In the genomic region with DNA sequence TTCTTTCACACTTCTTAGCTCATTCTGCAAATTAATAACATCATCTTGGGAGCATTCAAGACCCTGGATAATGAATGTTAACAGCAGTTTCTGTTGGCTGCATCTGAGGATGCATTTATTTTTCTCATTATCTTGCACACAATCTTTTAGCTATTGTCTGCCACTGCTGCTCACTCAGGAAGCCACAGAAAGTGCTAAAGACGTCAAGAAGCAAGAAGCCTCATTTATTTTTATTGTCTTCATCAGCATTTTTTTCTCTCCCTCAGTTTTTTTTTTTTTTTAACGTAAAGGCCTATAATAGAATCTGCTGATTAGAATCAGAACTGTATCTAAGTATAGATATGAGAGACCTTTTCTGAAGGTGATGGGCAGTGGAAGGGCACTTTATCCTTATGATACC, we compare ENCODE assay signal across 20 cellular contexts.
DNase-seq lines count a peak whose midpoint lies in the region; ATAC-seq and TF ChIP-seq lines count a peak whose summit lies in the region.
"Had no signal": no experiment of that assay in that cellular context is flagged by ENCODE, and none has a peak within 500 bp of the region (broad histone marks: within the 10 kb centered on the region; RNA-seq: fewer than 3 reads in every experiment).

No MANE protein-coding gene starts in this region.

- H4K20me1 ChIP-seq in KMS-11 (ENCODE audit: insufficient read depth) (no peaks in the 10 kb centered on the region), neural cell (ENCODE audit: insufficient read depth) (no peaks in the 10 kb centered on the region)
- H4K20me1 ChIP-seq: BLaER1 treated with 17β-estradiol and CSF1 and Interleukin-3, amounts not matched to agents 10 nM and 100 nM had no signal

- H3K4me1 Mint-ChIP-seq in naive thymus-derived CD8-positive, alpha-beta T cell, result no peaks in the 10 kb centered on the region
- H3K4me1 Mint-ChIP-seq: B cell; CD4-positive, CD25-positive, alpha-beta regulatory T cell; CD8-positive, alpha-beta memory T cell had no signal

- peak overlapping the region; percentile 15; the same call in 1 of the 2 replicates for H3K9ac ChIP-seq in KMS-11
- H3K9ac ChIP-seq in neural cell (ENCODE audit: low read length), result no peak overlapping the region
- H3K9ac ChIP-seq: BLaER1 treated with 17β-estradiol and CSF1 and Interleukin-3, amounts not matched to agents 10 nM and 100 nM; GM23248 had no signal

- H3K4me3 ChIP-seq in A673 (ENCODE audit: low read depth, low read length, poor library complexity, severe bottlenecking) (no peak overlapping the region), KMS-11 (IDR thresholded peaks at IDR 0.05; ENCODE audit: insufficient read depth, low read depth, low read length) (no peak overlapping the region), neural cell (ENCODE audit: low read length) (no peak overlapping the region), adrenal gland (no peak overlapping the region)
- H3K4me3 ChIP-seq: BLaER1 treated with 17β-estradiol and CSF1 and Interleukin-3, amounts not matched to agents 10 nM and 100 nM; GM12878; GM23248; HAP-1 had no signal

- peak; percentile 20 for DNase-seq in A673 (ENCODE audit: low spot score)
- DNase-seq in RPMI8226, result peak; percentile 46
- DNase-seq in adrenal gland, result no peak
- DNase-seq in naive thymus-derived CD8-positive, alpha-beta T cell, result no peak
- DNase-seq in activated naive CD4-positive, alpha-beta T cell treated with anti-CD3 and anti-CD28 coated beads, Interleukin-2, amount 50 U/mL, for 72 hours (ENCODE audit: low spot score in 2 of 2), result no peak
- DNase-seq: CD4-positive, CD25-positive, alpha-beta regulatory T cell; CD8-positive, alpha-beta memory T cell; COR-L47; DMS 273 treated with DMSO at 0.1 percent for 48 hours; DMS53; DND-41; EL; GM23248; KBM-7 had no signal

- H3K36me3 ChIP-seq in A673 (ENCODE audit: insufficient read depth, low read length, poor library complexity, severe bottlenecking) (no peaks in the 10 kb centered on the region), KMS-11 (ENCODE audit: insufficient read depth) (no peaks in the 10 kb centered on the region), neural cell (ENCODE audit: insufficient read depth, low read length) (no peaks in the 10 kb centered on the region), adrenal gland (replicated peaks in 1 of 2) (no peaks in the 10 kb centered on the region)
- H3K36me3 ChIP-seq: BLaER1 treated with 17β-estradiol and CSF1 and Interleukin-3, amounts not matched to agents 10 nM and 100 nM; HAP-1 had no signal

- CTCF ChIA-PET in A673 (lab: Charles Lee), result no interaction called here

- H3F3A ChIP-seq in neural cell (ENCODE audit: insufficient read depth, low read length, poor library complexity, severe bottlenecking), result no peaks in the 10 kb centered on the region

- no peak for TF ChIP-seq RAD21 in neural cell (conservative IDR thresholded peaks at IDR 0.05)

- intact Hi-C loops in A673 (cut with micrococcal nuclease; ENCODE audit: unreplicated experiment) (no loop called here), adrenal gland (cut with DNase I) (no loop called here)

- H3K27me3 ChIP-seq in A673 (replicated peaks; ENCODE audit: insufficient read depth, low read depth, low read length, poor library complexity) (no peaks in the 10 kb centered on the region), KMS-11 (ENCODE audit: insufficient read depth, low read depth) (no peaks in the 10 kb centered on the region), neural cell (ENCODE audit: insufficient read depth, low read depth, low read length) (no peaks in the 10 kb centered on the region), adrenal gland (no peaks in the 10 kb centered on the region)
- H3K27me3 ChIP-seq: BLaER1 treated with 17β-estradiol and CSF1 and Interleukin-3, amounts not matched to agents 10 nM and 100 nM had no signal

- H3K9me3 ChIP-seq in A673 (ENCODE audit: low read depth, low read length, poor library complexity, severe bottlenecking), result no peaks in the 10 kb centered on the region
- no peaks in the 10 kb centered on the region for H3K9me3 ChIP-seq in neural cell (ENCODE audit: low read length)
- no peaks in the 10 kb centered on the region for H3K9me3 ChIP-seq in adrenal gland (replicated peaks in 1 of 3)
- H3K9me3 ChIP-seq: BLaER1 treated with 17β-estradiol and CSF1 and Interleukin-3, amounts not matched to agents 10 nM and 100 nM; HAP-1 had no signal

- POLR2A ChIA-PET in A673 (lab: Charles Lee; ENCODE audit: low non-redundant PET), result interaction anchor here (0.7 kb wide), 2 partner anchors 55 to 1028 kb away, joined by 4 to 7 read pairs; no protein-coding TSS in a partner anchor
- POLR2A ChIA-PET in naive thymus-derived CD8-positive, alpha-beta T cell (lab: Charles Lee), result no interaction called here

- 34 to 61% (median 41%) methylated on average over 2 of the region's 2 CpGs for WGBS in adrenal gland, 4 donors

- no peak for TF ChIP-seq EP300 in neural cell (conservative IDR thresholded peaks at IDR 0.05; ENCODE audit: poor library complexity, severe bottlenecking)

- H3K36me3 Mint-ChIP-seq in naive thymus-derived CD8-positive, alpha-beta T cell, result no peaks in the 10 kb centered on the region
- H3K36me3 Mint-ChIP-seq in activated naive CD4-positive, alpha-beta T cell treated with anti-CD3 and anti-CD28 coated beads, Interleukin-2, amount 50 U/mL, for 72 hours, result no peaks in the 10 kb centered on the region
- H3K36me3 Mint-ChIP-seq: CD4-positive, CD25-positive, alpha-beta regulatory T cell; CD8-positive, alpha-beta memory T cell had no signal

- no peak overlapping the region for H3K4me3 Mint-ChIP-seq in naive thymus-derived CD8-positive, alpha-beta T cell
- H3K4me3 Mint-ChIP-seq: B cell; CD4-positive, CD25-positive, alpha-beta regulatory T cell; CD8-positive, alpha-beta memory T cell had no signal

- H3K4me1 ChIP-seq in A673 (ENCODE audit: insufficient read depth, low read length, poor library complexity, severe bottlenecking) (no peaks in the 10 kb centered on the region), KMS-11 (ENCODE audit: low read depth, poor library complexity, severe bottlenecking) (peaks cover 66% of the 10 kb centered on the region), adrenal gland (replicated peaks in 1 of 2) (no peaks in the 10 kb centered on the region)
- H3K4me1 ChIP-seq: BLaER1 treated with 17β-estradiol and CSF1 and Interleukin-3, amounts not matched to agents 10 nM and 100 nM; HAP-1 had no signal

- H3K27me3 Mint-ChIP-seq in naive thymus-derived CD8-positive, alpha-beta T cell, result no peaks in the 10 kb centered on the region
- H3K27me3 Mint-ChIP-seq: B cell; CD4-positive, CD25-positive, alpha-beta regulatory T cell; CD8-positive, alpha-beta memory T cell had no signal

- no peak for TF ChIP-seq CTCF in A673 (conservative IDR thresholded peaks at IDR 0.05; ENCODE audit: low read depth, low read length)
- TF ChIP-seq CTCF in KMS-11 (conservative IDR thresholded peaks at IDR 0.05; ENCODE audit: low read depth, low read length), result no peak
- TF ChIP-seq CTCF in neural cell (IDR thresholded peaks at IDR 0.05; ENCODE audit: poor library complexity, severe bottlenecking), result no peak
- TF ChIP-seq CTCF in adrenal gland (IDR thresholded peaks at IDR 0.05), result no peak

- no peak for ATAC-seq in naive thymus-derived CD8-positive, alpha-beta T cell
- no peak for ATAC-seq in activated naive CD4-positive, alpha-beta T cell treated with anti-CD3 and anti-CD28 coated beads, Interleukin-2, amount 50 U/mL, for 72 hours
- ATAC-seq: GM12878 had no signal

- H3K4me2 ChIP-seq in KMS-11 (peak overlapping the region; percentile 62), neural cell (ENCODE audit: low read length) (no peak overlapping the region)
- H3K4me2 ChIP-seq: BLaER1 treated with 17β-estradiol and CSF1 and Interleukin-3, amounts not matched to agents 10 nM and 100 nM had no signal

- H3K27ac Mint-ChIP-seq in naive thymus-derived CD8-positive, alpha-beta T cell, result no peak overlapping the region
- no peak overlapping the region for H3K27ac Mint-ChIP-seq in activated naive CD4-positive, alpha-beta T cell treated with anti-CD3 and anti-CD28 coated beads, Interleukin-2, amount 50 U/mL, for 72 hours
- H3K27ac Mint-ChIP-seq: B cell; CD4-positive, CD25-positive, alpha-beta regulatory T cell; CD8-positive, alpha-beta memory T cell had no signal

- H3K9me2 ChIP-seq in neural cell (ENCODE audit: insufficient read depth, low read length), result no peaks in the 10 kb centered on the region

- no peak for TF ChIP-seq POLR2A in adrenal gland (IDR thresholded peaks at IDR 0.05)

- H2AFZ ChIP-seq in KMS-11 (ENCODE audit: low read depth) (peak overlapping the region; percentile 7; the same call in 1 of the 2 replicates), neural cell (ENCODE audit: low read depth, low read length) (no peak overlapping the region)
- H2AFZ ChIP-seq: GM23248 had no signal

- H3K27ac ChIP-seq in A673 (ENCODE audit: low read depth, low read length, poor library complexity, severe bottlenecking) (no peak overlapping the region), KMS-11 (peak overlapping the region; percentile 72), neural cell (ENCODE audit: low read length) (peak overlapping the region; percentile 14), adrenal gland (no peak overlapping the region)
- H3K27ac ChIP-seq: BLaER1 treated with 17β-estradiol and CSF1 and Interleukin-3, amounts not matched to agents 10 nM and 100 nM; GM23248 had no signal

- H3K9me3 Mint-ChIP-seq in naive thymus-derived CD8-positive, alpha-beta T cell, result peaks cover 0 to 13% (median 3%) of the 10 kb centered on the region in 9 donors
- H3K9me3 Mint-ChIP-seq in activated naive CD4-positive, alpha-beta T cell treated with anti-CD3 and anti-CD28 coated beads, Interleukin-2, amount 50 U/mL, for 72 hours, result peaks cover 0 to under 1% of the 10 kb centered on the region in 2 donors

- no peaks in the 10 kb centered on the region for H3K79me2 ChIP-seq in KMS-11 (ENCODE audit: insufficient read depth, low read depth)
- H3K79me2 ChIP-seq in neural cell (replicated peaks; ENCODE audit: insufficient read depth, low read length), result no peaks in the 10 kb centered on the region

- BruUV-seq in A673 (replicated peaks; lab: Mats Ljungman, UMichigan), result no TSS peak

TF ChIP-seq in neural cell, 6 proteins besides CTCF, POLR2A, EP300 and RAD21 (continues in another document):
- TF ChIP-seq MXI1 (conservative IDR thresholded peaks at IDR 0.05; ENCODE audit: poor library complexity, severe bottlenecking), result no peak
- TF ChIP-seq EZH2 (IDR thresholded peaks at IDR 0.05; ENCODE audit: borderline replicate concordance, insufficient read depth, low read length, poor library complexity, severe bottlenecking), result no peak
- no peak for TF ChIP-seq POLR2AphosphoS5 (IDR thresholded peaks at IDR 0.05)
- no peak for TF ChIP-seq TAF1 (IDR thresholded peaks at IDR 0.05; ENCODE audit: low read depth)
- TF ChIP-seq SMC3 (conservative IDR thresholded peaks at IDR 0.05; ENCODE audit: poor library complexity), result no peak

Comparison
In these comparisons a context has a peak if more than half of its experiments do, and no peak if none do; other contexts are left out.
1. DNase-seq: peak in A673 (single experiment) and RPMI8226 (single experiment); none in adrenal gland (0 of 7), naive thymus-derived CD8-positive, alpha-beta T cell (0 of 10) and activated naive CD4-positive, alpha-beta T cell treated with anti-CD3 and anti-CD28 coated beads, Interleukin-2, amount 50 U/mL, for 72 hours (0 of 2).
2. H3K27ac ChIP-seq: peak in KMS-11 (single experiment) and neural cell (single experiment); none in A673 (single experiment) and adrenal gland (0 of 5).